22 cellular contexts compared by ENCODE assay signal in genomic region chr3:168212664-168213255, GRCh38.
DNase-seq lines count a peak whose midpoint lies in the region; ATAC-seq and TF ChIP-seq lines count a peak whose summit lies in the region.
"Had no signal": no experiment of that assay in that cellular context is flagged by ENCODE, and none has a peak within 500 bp of the region (broad histone marks: within the 10 kb centered on the region; RNA-seq: fewer than 3 reads in every experiment).

No MANE protein-coding gene starts in this region.

- TF ChIP-seq POLR2A in prostate gland (IDR thresholded peaks at IDR 0.05): no peak

- no peak for ATAC-seq in activated CD4-positive, CD25-positive, alpha-beta regulatory T cell treated with anti-CD3 and anti-CD28 coated beads, Interleukin-2, amount 50 U/mL, for 24 hours
- ATAC-seq in GM18520 (IDR thresholded peaks at IDR 0.05; ENCODE audit: unreplicated experiment): no peak
- ATAC-seq: T-cell had no signal

- 59% methylated on average over 2 of the region's 2 CpGs for WGBS in prostate gland

- intact Hi-C loops in prostate gland (cut with DNase I): no loop called here

- H3K27ac ChIP-seq in prostate gland: no peak overlapping the region
- H3K27ac ChIP-seq: 22Rv1, epithelial cell of prostate, PC-9, stomach, transverse colon, VCaP had no signal

- no peak for TF ChIP-seq CTCF in prostate gland (IDR thresholded peaks at IDR 0.05)

- DNase-seq in DMS 273 (lab: John Stamatoyannopoulos, UW; ENCODE audit: unreplicated experiment): peak; percentile 27
- no peak for DNase-seq in DMS 273 treated with DMSO at 0.1 percent for 48 hours (lab: John Stamatoyannopoulos, UW)
- peak; percentile 40 for DNase-seq in NCI-H146 (lab: John Stamatoyannopoulos, UW)
- peak; percentile 9 for DNase-seq in OCI-M1 (lab: John Stamatoyannopoulos, UW)
- DNase-seq in midbrain (lab: John Stamatoyannopoulos, UW): peak; percentile 2
- no peak for DNase-seq in prostate gland (ENCODE audit: low spot score)
- DNase-seq: activated CD8-positive, alpha-beta memory T cell treated with anti-CD3 and anti-CD28 coated beads, Interleukin-2, amount 50 U/mL, for 48 hours; CD4-positive, alpha-beta memory T cell; cerebellar nuclear complex; islet precursor cell; NCI-H2029; NCI-H748 treated with DMSO at 0.1 percent for 48 hours; PC-9; SHP77 treated with DMSO at 0.1 percent for 48 hours; stomach; T-cell; transverse colon had no signal

- no peaks in the 10 kb centered on the region for H3K4me1 ChIP-seq in prostate gland (replicated peaks)

- H3K4me3 ChIP-seq in prostate gland: no peak overlapping the region
- H3K4me3 ChIP-seq: PC-9, stomach, transverse colon had no signal

- no peaks in the 10 kb centered on the region for H3K9me3 ChIP-seq in prostate gland
- H3K9me3 ChIP-seq: stomach, transverse colon had no signal

- H3K27me3 ChIP-seq in prostate gland (replicated peaks; ENCODE audit: insufficient read depth): no peaks in the 10 kb centered on the region
- H3K27me3 ChIP-seq: stomach, transverse colon had no signal

- H3K36me3 ChIP-seq in prostate gland: no peaks in the 10 kb centered on the region
- H3K36me3 ChIP-seq: stomach, transverse colon had no signal

Comparison
In these comparisons a context has a peak if more than half of its experiments do, and no peak if none do; other contexts are left out.
1. DNase-seq: peak in DMS 273 (single experiment), NCI-H146 (single experiment), OCI-M1 (single experiment) and midbrain (single experiment); none in DMS 273 treated with DMSO at 0.1 percent for 48 hours (single experiment) and prostate gland (single experiment).